8 cellular contexts compared by ENCODE assay signal in the genomic region with DNA sequence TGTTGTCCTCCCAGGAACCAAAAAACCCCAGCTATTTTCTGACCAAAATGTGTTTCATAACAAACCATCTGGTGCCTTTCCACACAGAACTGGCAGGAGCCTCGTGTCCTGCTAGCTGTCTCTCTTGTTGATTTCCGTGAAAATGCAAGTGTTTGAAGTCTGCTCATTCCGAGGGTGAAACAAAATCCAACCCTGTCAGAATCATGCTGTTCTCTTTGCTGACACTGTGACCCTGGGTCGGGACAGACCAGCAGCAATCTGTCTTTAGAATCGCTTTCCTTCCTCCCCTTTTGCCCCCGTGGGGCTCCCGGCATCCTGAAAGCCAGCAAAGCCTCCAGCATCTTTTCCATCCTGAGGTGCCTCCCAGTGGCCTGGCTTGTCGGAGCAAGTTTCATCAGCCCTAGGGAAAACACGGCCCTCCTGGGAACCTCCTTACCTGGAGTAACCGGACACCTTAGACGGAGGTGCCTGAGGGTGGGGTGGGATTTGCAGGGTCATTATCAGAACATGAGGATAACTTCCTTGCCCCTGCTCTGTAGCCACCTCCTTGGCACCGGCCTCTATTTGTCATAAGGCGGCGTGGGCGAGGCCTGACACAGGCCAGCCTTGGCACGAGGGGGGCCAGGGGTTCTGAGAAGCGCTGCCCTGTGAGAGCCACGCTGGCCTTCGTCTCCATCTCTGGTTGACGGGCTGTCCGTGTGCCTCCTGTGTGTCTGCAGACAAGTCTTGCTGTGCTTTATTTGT. TPM values are rescaled to one million over a fixed set of nuclear protein-coding genes. Genes with fewer than 3 reads are reported as not detected.
DNase-seq lines count a peak whose midpoint lies in the region; ATAC-seq and TF ChIP-seq lines count a peak whose summit lies in the region.

No MANE protein-coding gene starts in this region.

- H3K4me1 ChIP-seq in PC-9 (replicated peaks; ENCODE audit: insufficient read depth) = peaks cover 50% of the 10 kb centered on the region
- peaks cover 7 to 23% of the 10 kb centered on the region in 2 donors for H3K4me1 ChIP-seq in esophagus (ENCODE audit: control insufficient read depth in 2 of 2, insufficient read depth in 2 of 2, low read length in 1 of 2)
- H3K4me1 ChIP-seq in parathyroid adenoma = no peaks in the 10 kb centered on the region

- peak overlapping the region; percentile 78 for H3K4me2 ChIP-seq in PC-9
- H3K4me2 ChIP-seq in parathyroid adenoma (ENCODE audit: low read length) = no peak overlapping the region

- no TSS peak for BruUV-seq in PC-9 (replicated peaks; lab: Mats Ljungman, UMichigan)

- CTCF ChIA-PET in PC-9 (lab: Charles Lee) = no interaction called here

- H3K79me2 ChIP-seq in PC-9 (ENCODE audit: low read depth) (no peaks in the 10 kb centered on the region), parathyroid adenoma (no peaks in the 10 kb centered on the region)

- no peak overlapping the region for H3K9ac ChIP-seq in parathyroid adenoma

- intact Hi-C loops in PC-9 (cut with micrococcal nuclease; ENCODE audit: unreplicated experiment) = loop anchor here (2.0 to 5.0 kb wide), 5 partner anchors 19 to 229 kb away; no protein-coding TSS in a partner anchor

- H3K9me3 ChIP-seq in PC-9 (ENCODE audit: insufficient read depth, low read depth) (no peaks in the 10 kb centered on the region), esophagus (ENCODE audit: control insufficient read depth in 2 of 2, insufficient read depth in 1 of 2, low read depth in 1 of 2, low read length in 1 of 2) (no peaks in the 10 kb centered on the region), parathyroid adenoma (ENCODE audit: control insufficient read depth, low read length) (no peaks in the 10 kb centered on the region)

- H3K27ac ChIP-seq in PC-9 (peak overlapping the region; percentile 93), esophagus (ENCODE audit: low read depth in 2 of 2, low read length in 1 of 2) (peak overlapping the region; percentile 78 to 90), parathyroid adenoma (peak overlapping the region; percentile 11)

- no peaks in the 10 kb centered on the region for H4K20me1 ChIP-seq in PC-9 (ENCODE audit: insufficient read depth)

- H3F3A ChIP-seq in PC-9 (ENCODE audit: insufficient read depth, low read depth) = peaks cover 28% of the 10 kb centered on the region

- H3K27me3 ChIP-seq in PC-9 (ENCODE audit: insufficient read depth, low read depth) (no peaks in the 10 kb centered on the region), esophagus (ENCODE audit: control insufficient read depth in 1 of 2, insufficient read depth in 2 of 2, low read length in 2 of 2) (no peaks in the 10 kb centered on the region), parathyroid adenoma (ENCODE audit: control insufficient read depth, insufficient read depth, low read length) (no peaks in the 10 kb centered on the region)

- ATAC-seq in GM19035 (IDR thresholded peaks at IDR 0.05; ENCODE audit: unreplicated experiment) (no peak), GM21786 (IDR thresholded peaks at IDR 0.05; ENCODE audit: unreplicated experiment) (no peak)

- peak; percentile 27; the same call in 1 of the 2 replicates for TF ChIP-seq CTCF in PC-9 (conservative IDR thresholded peaks at IDR 0.05)
- no peak for TF ChIP-seq CTCF in parathyroid adenoma (IDR thresholded peaks at IDR 0.05)

- WGBS in esophagus, 2 donors = 28 to 50% methylated on average over 21 of the region's 21 CpGs

- H3K9me2 ChIP-seq in PC-9 (ENCODE audit: insufficient read depth) = no peaks in the 10 kb centered on the region

- no peaks in the 10 kb centered on the region for H3K36me3 ChIP-seq in PC-9 (ENCODE audit: low read depth)
- H3K36me3 ChIP-seq in esophagus (ENCODE audit: control insufficient read depth in 2 of 2, insufficient read depth in 2 of 2, low read length in 1 of 2) = peaks cover 0 to 17% of the 10 kb centered on the region in 2 donors
- H3K36me3 ChIP-seq in parathyroid adenoma (ENCODE audit: control insufficient read depth, insufficient read depth, low read length) = no peaks in the 10 kb centered on the region

- H3K4me3 ChIP-seq in PC-9 (peak overlapping the region; percentile 40; the same call in 1 of the 2 replicates), esophagus (ENCODE audit: low read depth in 1 of 2, low read length in 2 of 2) (no peak overlapping the region), parathyroid adenoma (ENCODE audit: low read depth, low read length) (no peak overlapping the region)

- POLR2A ChIA-PET in PC-9 (lab: Charles Lee; ENCODE audit: unreplicated experiment) = interaction anchor here (0.6 kb wide), 1 partner anchor 571 kb away, joined by 8 read pairs; no protein-coding TSS in a partner anchor

- H2AFZ ChIP-seq in PC-9 = 0 out of 2 replicates have a peak overlapping the region, but pooled peaks have one; percentile 66
- H2AFZ ChIP-seq in parathyroid adenoma = no peak overlapping the region

- DNase-seq in EH (ENCODE audit: low read depth) (peak; percentile 65), PC-9 (peak; percentile 95 to 96)
- no peak for DNase-seq in stimulated activated CD4-positive, alpha-beta T cell treated with anti-CD3 and anti-CD28 coated beads, Interleukin-2, amount 100 ng/mL, for 48 hours
- DNase-seq in stimulated activated CD8-positive, alpha-beta memory T cell treated with anti-CD3 and anti-CD28 coated beads, Interleukin-4, amount 100 ng/mL, for 48 hours = no peak

RNA-seq across cellular contexts. Expression of a gene that starts 24.9 kb away (rescaled TPM):
- total RNA-seq in PC-9 (2021) = 24.7 and 29.2 TPM in 2 replicates
- polyA plus RNA-seq in esophagus = 10 to 100 TPM; 11.0 to 12.5 TPM

RNA-seq across cellular contexts. Expression of a gene that starts 48.3 kb away (rescaled TPM):
- 0.41 and 0.48 TPM in 2 replicates for total RNA-seq in PC-9 (2021)
- 1 to 10 TPM; 2.4 to 3.7 TPM for polyA plus RNA-seq in esophagus

Comparison
In these comparisons a context has a peak if more than half of its experiments do, and no peak if none do; other contexts are left out.
1. DNase-seq: peak in EH (single experiment) and PC-9 (2 of 2); none in stimulated activated CD4-positive, alpha-beta T cell treated with anti-CD3 and anti-CD28 coated beads, Interleukin-2, amount 100 ng/mL, for 48 hours (0 of 2) and stimulated activated CD8-positive, alpha-beta memory T cell treated with anti-CD3 and anti-CD28 coated beads, Interleukin-4, amount 100 ng/mL, for 48 hours (single experiment).
2. H3K27ac ChIP-seq: peak in every context shown above with its lines; median percentile 93 in PC-9; 84 in esophagus; 11 in parathyroid adenoma.